Comparison of ENCODE assay signal across 12 cellular contexts in genomic region chr11:13205446-13205845, GRCh38.
A peak's percentile ranks its signal among the peaks of the same experiment; 100 is the strongest.
DNase-seq lines count a peak whose midpoint lies in the region; ATAC-seq and TF ChIP-seq lines count a peak whose summit lies in the region.
"Had no signal": no experiment of that assay in that cellular context is flagged by ENCODE, and none has a peak within 500 bp of the region (broad histone marks: within the 10 kb centered on the region; RNA-seq: fewer than 3 reads in every experiment).

No MANE protein-coding gene starts in this region.

- H3K9ac ChIP-seq in BLaER1, result no peak overlapping the region

- H3K4me3 ChIP-seq in BLaER1 (no peak overlapping the region), SJCRH30 (no peak overlapping the region), heart left ventricle (no peak overlapping the region)
- H3K4me3 ChIP-seq: thoracic aorta had no signal

- no peaks in the 10 kb centered on the region for H4K20me1 ChIP-seq in BLaER1

- 60 to 72% (median 63%) methylated on average over 2 of the region's 2 CpGs for WGBS in heart left ventricle, 4 donors

- TF ChIP-seq POLR2A in heart left ventricle (IDR thresholded peaks at IDR 0.05), result no peak

- H3K9me3 Mint-ChIP-seq in stimulated activated effector memory CD8-positive, alpha-beta T cell treated with anti-CD3 and anti-CD28 coated beads, Interleukin-12 subunit alpha, Interleukin-12 subunit beta, amount 100 ng/mL, for 72 hours, result no peaks in the 10 kb centered on the region

- H3K27me3 Mint-ChIP-seq in T-helper 17 cell, result no peaks in the 10 kb centered on the region

- TF ChIP-seq CTCF in heart left ventricle (IDR thresholded peaks at IDR 0.05), result no peak

- no peak overlapping the region for H3K4me3 Mint-ChIP-seq in T-helper 17 cell
- no peak overlapping the region for H3K4me3 Mint-ChIP-seq in stimulated activated effector memory CD8-positive, alpha-beta T cell treated with anti-CD3 and anti-CD28 coated beads, Interleukin-12 subunit alpha, Interleukin-12 subunit beta, amount 100 ng/mL, for 72 hours
- H3K4me3 Mint-ChIP-seq: B cell had no signal

- H3K27me3 ChIP-seq in BLaER1 (no peaks in the 10 kb centered on the region; the same call in 1 of the 2 replicates), SJCRH30 (no peaks in the 10 kb centered on the region), heart left ventricle (no peaks in the 10 kb centered on the region)

- H3K36me3 ChIP-seq in BLaER1 (no peaks in the 10 kb centered on the region), SJCRH30 (no peaks in the 10 kb centered on the region), heart left ventricle (no peaks in the 10 kb centered on the region)
- H3K36me3 ChIP-seq: thoracic aorta had no signal

- H3K9me3 ChIP-seq in BLaER1, result peaks cover 9% of the 10 kb centered on the region
- no peaks in the 10 kb centered on the region for H3K9me3 ChIP-seq in T-helper 17 cell (ENCODE audit: control insufficient read depth, low read length, poor library complexity, severe bottlenecking)
- H3K9me3 ChIP-seq in SJCRH30 (replicated peaks), result no peaks in the 10 kb centered on the region
- peaks cover 0 to 12% (median 0%) of the 10 kb centered on the region in 12 donors for H3K9me3 ChIP-seq in heart left ventricle
- H3K9me3 ChIP-seq: thoracic aorta had no signal

- no peak for DNase-seq in T-helper 17 cell
- no peak for DNase-seq in SJCRH30
- no peak for DNase-seq in heart left ventricle
- no peak for DNase-seq in putamen (ENCODE audit: low spot score)
- no peak for DNase-seq in stimulated activated effector memory CD8-positive, alpha-beta T cell treated with anti-CD3 and anti-CD28 coated beads, Interleukin-12 subunit alpha, Interleukin-12 subunit beta, amount 100 ng/mL, for 72 hours (ENCODE audit: low spot score in 2 of 2)
- DNase-seq: effector CD8-positive, alpha-beta T cell; SHP77 had no signal

- no peaks in the 10 kb centered on the region for H3K36me3 Mint-ChIP-seq in T-helper 17 cell (ENCODE audit: low read depth)
- no peaks in the 10 kb centered on the region for H3K36me3 Mint-ChIP-seq in stimulated activated effector memory CD8-positive, alpha-beta T cell treated with anti-CD3 and anti-CD28 coated beads, Interleukin-12 subunit alpha, Interleukin-12 subunit beta, amount 100 ng/mL, for 72 hours

- no peak overlapping the region for H3K27ac ChIP-seq in BLaER1
- H3K27ac ChIP-seq in SJCRH30, result no peak overlapping the region
- H3K27ac ChIP-seq in heart left ventricle, result no peak overlapping the region
- H3K27ac ChIP-seq: thoracic aorta had no signal

- ATAC-seq in GM19397 (IDR thresholded peaks at IDR 0.05; ENCODE audit: unreplicated experiment) (peak; percentile 70), HG03095 (IDR thresholded peaks at IDR 0.05; ENCODE audit: unreplicated experiment) (peak; percentile 76), T-helper 17 cell (no peak), heart left ventricle (no peak)
- ATAC-seq in stimulated activated effector memory CD8-positive, alpha-beta T cell treated with anti-CD3 and anti-CD28 coated beads, Interleukin-12 subunit alpha, Interleukin-12 subunit beta, amount 100 ng/mL, for 72 hours, result no peak

- peaks cover 32% of the 10 kb centered on the region for H3K4me1 Mint-ChIP-seq in T-helper 17 cell
- H3K4me1 Mint-ChIP-seq in stimulated activated effector memory CD8-positive, alpha-beta T cell treated with anti-CD3 and anti-CD28 coated beads, Interleukin-12 subunit alpha, Interleukin-12 subunit beta, amount 100 ng/mL, for 72 hours, result peaks cover 28% of the 10 kb centered on the region

- peak overlapping the region; percentile 21 for H3K27ac Mint-ChIP-seq in T-helper 17 cell
- no peak overlapping the region for H3K27ac Mint-ChIP-seq in stimulated activated effector memory CD8-positive, alpha-beta T cell treated with anti-CD3 and anti-CD28 coated beads, Interleukin-12 subunit alpha, Interleukin-12 subunit beta, amount 100 ng/mL, for 72 hours
- H3K27ac Mint-ChIP-seq: B cell had no signal

- peaks cover 27% of the 10 kb centered on the region for H3K4me1 ChIP-seq in BLaER1
- H3K4me1 ChIP-seq in SJCRH30, result peaks cover 4% of the 10 kb centered on the region
- H3K4me1 ChIP-seq in heart left ventricle, result peaks cover 0 to 35% (median 5%) of the 10 kb centered on the region in 12 donors

- peak overlapping the region; percentile 48 for H3K4me2 ChIP-seq in BLaER1

- intact Hi-C loops in heart left ventricle (cut with DNase I), result loop anchor here in 1 of 10 donors (5.0 kb wide), 1 partner anchor 182 kb away; no protein-coding TSS in a partner anchor

Comparison
In these comparisons a context has a peak if more than half of its experiments do, and no peak if none do; other contexts are left out.
1. ATAC-seq: peak in GM19397 (single experiment) and HG03095 (single experiment); none in T-helper 17 cell (single experiment), heart left ventricle (0 of 4) and stimulated activated effector memory CD8-positive, alpha-beta T cell treated with anti-CD3 and anti-CD28 coated beads, Interleukin-12 subunit alpha, Interleukin-12 subunit beta, amount 100 ng/mL, for 72 hours (single experiment).